ENCODE assay signal across 21 cellular contexts in the genomic region with DNA sequence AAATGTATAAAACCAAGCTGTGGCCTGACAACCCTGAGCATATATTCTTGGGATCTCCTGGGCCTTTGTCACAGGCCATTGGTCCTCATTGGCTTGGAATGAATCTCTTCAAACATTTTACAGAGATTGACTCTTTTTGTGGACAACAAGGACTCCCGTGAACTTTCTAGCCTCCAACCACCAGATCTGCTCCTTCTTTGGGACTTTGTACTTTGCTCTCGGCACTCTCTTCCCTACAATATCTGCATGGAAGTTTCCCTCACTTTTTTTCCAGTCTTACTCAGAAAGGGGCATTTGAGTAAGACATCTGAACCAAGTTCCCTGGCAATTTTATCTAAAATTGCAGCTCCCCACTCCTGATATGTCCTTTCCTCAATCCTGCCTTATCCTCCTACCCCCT.
"Had no signal": no experiment of that assay in that cellular context is flagged by ENCODE, and none has a peak within 500 bp of the region (broad histone marks: within the 10 kb centered on the region; RNA-seq: fewer than 3 reads in every experiment).

No MANE protein-coding gene starts in this region.

- H3K36me3 Mint-ChIP-seq: memory B cell; stimulated activated effector memory CD8-positive, alpha-beta T cell treated with anti-CD3 and anti-CD28 coated beads, Interleukin-12 subunit alpha, Interleukin-12 subunit beta, amount 100 ng/mL, for 72 hours had no signal

- DNase-seq: cerebellar nuclear complex; dermis blood vessel endothelial cell; erythroblast; foreskin keratinocyte; head of caudate nucleus; hippocampal formation; kidney glomerular epithelial cell; left lung; lower lobe of right lung; naive thymus-derived CD4-positive, alpha-beta T cell; posterior cingulate gyrus; stimulated activated CD4-positive, alpha-beta T cell treated with anti-CD3 and anti-CD28 coated beads, Interleukin-4, amount 100 ng/mL, for 1 hour; stimulated activated CD8-positive, alpha-beta memory T cell treated with anti-CD3 and anti-CD28 coated beads, Interleukin-4, amount 100 ng/mL, for 48 hours; stimulated activated naive CD8-positive, alpha-beta T cell treated with anti-CD3 and anti-CD28 coated beads, Interleukin-15, Interleukin-2, amounts not matched to agents 100 U/mL and 50 U/mL, for 24 hours; testis; upper lobe of right lung had no signal

- H3K4me1 Mint-ChIP-seq: memory B cell; stimulated activated effector memory CD8-positive, alpha-beta T cell treated with anti-CD3 and anti-CD28 coated beads, Interleukin-12 subunit alpha, Interleukin-12 subunit beta, amount 100 ng/mL, for 72 hours had no signal

- H3K4me3 ChIP-seq: left lung, lower lobe of right lung, testis, tibial nerve, upper lobe of right lung, vagina had no signal

- H3K27ac Mint-ChIP-seq: memory B cell; naive thymus-derived CD4-positive, alpha-beta T cell; stimulated activated effector memory CD8-positive, alpha-beta T cell treated with anti-CD3 and anti-CD28 coated beads, Interleukin-12 subunit alpha, Interleukin-12 subunit beta, amount 100 ng/mL, for 72 hours had no signal

- ATAC-seq: foreskin keratinocyte; left lung; lower lobe of right lung; naive thymus-derived CD4-positive, alpha-beta T cell; stimulated activated effector memory CD8-positive, alpha-beta T cell treated with anti-CD3 and anti-CD28 coated beads, Interleukin-12 subunit alpha, Interleukin-12 subunit beta, amount 100 ng/mL, for 72 hours; stimulated activated naive CD8-positive, alpha-beta T cell treated with anti-CD3 and anti-CD28 coated beads, Interleukin-15, Interleukin-2, amounts not matched to agents 100 U/mL and 50 U/mL, for 24 hours; upper lobe of right lung had no signal

- H3K27me3 ChIP-seq: foreskin keratinocyte, left lung, neutrophil, testis, tibial nerve, upper lobe of right lung, vagina had no signal

- H3K4me3 Mint-ChIP-seq: memory B cell; naive thymus-derived CD4-positive, alpha-beta T cell; stimulated activated effector memory CD8-positive, alpha-beta T cell treated with anti-CD3 and anti-CD28 coated beads, Interleukin-12 subunit alpha, Interleukin-12 subunit beta, amount 100 ng/mL, for 72 hours had no signal

- H3K27ac ChIP-seq: foreskin keratinocyte, left lung, lower lobe of right lung, neutrophil, testis, tibial nerve, upper lobe of right lung, vagina had no signal

- H3K36me3 ChIP-seq: left lung, lower lobe of right lung, neutrophil, tibial nerve, upper lobe of right lung, vagina had no signal

- H3K9me3 Mint-ChIP-seq: memory B cell; stimulated activated effector memory CD8-positive, alpha-beta T cell treated with anti-CD3 and anti-CD28 coated beads, Interleukin-12 subunit alpha, Interleukin-12 subunit beta, amount 100 ng/mL, for 72 hours had no signal

- H3K4me1 ChIP-seq: left lung, lower lobe of right lung, upper lobe of right lung, vagina had no signal

- H3K9me3 ChIP-seq: left lung, lower lobe of right lung, neutrophil, testis, tibial nerve, upper lobe of right lung, vagina had no signal
